In genomic region chr3:119637679-119638525, GRCh38 we compare ENCODE assay signal across 1 cellular context.
TF ChIP-seq lines count a peak whose summit lies in the region.

No MANE protein-coding gene starts in this region.

TF ChIP-seq in K562, 482 proteins besides CTCF, POLR2A, EP300 and RAD21 (continued from another document and continues in another):
- TF ChIP-seq IRF9 (tag; IDR thresholded peaks at IDR 0.05) (0 out of 2 replicates have a peak, but pooled peaks have one; percentile 13), HOMEZ (CRISPR knock-in tag; IDR thresholded peaks at IDR 0.05) (no peak), FOSL1 (tag; conservative IDR thresholded peaks at IDR 0.05) (peak; percentile 96), BRD4 (IDR thresholded peaks at IDR 0.05) (peak; percentile 68; the same call in 1 of the 2 replicates), RHOXF2B (CRISPR knock-in tag; conservative IDR thresholded peaks at IDR 0.05) (no peak), NFE2 (IDR thresholded peaks at IDR 0.05; ENCODE audit: low read depth) (peak; percentile 65), ZNF551 (CRISPR knock-in tag; IDR thresholded peaks at IDR 0.05) (no peak), KAT7 (CRISPR knock-in tag; IDR thresholded peaks at IDR 0.05; ENCODE audit: borderline replicate concordance) (no peak), FOXA3 (CRISPR knock-in tag; conservative IDR thresholded peaks at IDR 0.05 in 1 of 2, IDR thresholded peaks at IDR 0.05 in 1 of 2) (0 out of 4 replicates have a peak, but pooled peaks of 1 of the 2 experiments have one; percentile 6), RNF2 (IDR thresholded peaks at IDR 0.05) (peak; percentile 64; the same call in 1 of the 2 replicates), LEF1 (IDR thresholded peaks at IDR 0.05) (peak; percentile 41; the same call in 1 of the 2 replicates), ZNF639 (CRISPR knock-in tag; conservative IDR thresholded peaks at IDR 0.05 in 1 of 2, IDR thresholded peaks at IDR 0.05 in 1 of 2) (peak in 1 of 2 experiments; percentile 31; a peak in 1 of 4 replicates), TEAD4 (IDR thresholded peaks at IDR 0.05; ENCODE audit: low read length) (peak; percentile 44; the same call in 1 of the 2 replicates), TEAD4 (CRISPR knock-in tag; IDR thresholded peaks at IDR 0.05; ENCODE audit: borderline replicate concordance) (no peak), GATAD2A (IDR thresholded peaks at IDR 0.05) (no peak), ATF2 (CRISPR knock-in tag; IDR thresholded peaks at IDR 0.05) (no peak), ZBTB11 (CRISPR knock-in tag; IDR thresholded peaks at IDR 0.05) (peak in 1 of 3 experiments; percentile 32; a peak in 1 of 6 replicates), KLF6 (CRISPR knock-in tag; IDR thresholded peaks at IDR 0.05; ENCODE audit: borderline replicate concordance) (0 out of 2 replicates have a peak, but pooled peaks have one; percentile 34), PTTG1 (tag; IDR thresholded peaks at IDR 0.05; ENCODE audit: low read depth) (peak; percentile 52; the same call in 1 of the 2 replicates), HMBOX1 (IDR thresholded peaks at IDR 0.05) (peak; percentile 83), TAF7 (tag; IDR thresholded peaks at IDR 0.05) (no peak), NCOR1 (IDR thresholded peaks at IDR 0.05) (peak; percentile 41; the same call in 1 of the 2 replicates), FUS (optimal IDR thresholded peaks at IDR 0.05; ENCODE audit: low read depth, low read length) (no peak), SIN3B (IDR thresholded peaks at IDR 0.05; ENCODE audit: low read depth) (no peak), ERF (CRISPR knock-in tag; IDR thresholded peaks at IDR 0.05) (no peak), SMAD2 (IDR thresholded peaks at IDR 0.05; ENCODE audit: low read depth, low read length) (no peak), CCNT2 (IDR thresholded peaks at IDR 0.05; ENCODE audit: borderline replicate concordance, extremely low read depth, insufficient read length, low read depth, low read length) (peak; percentile 13), E2F3 (CRISPR knock-in tag; IDR thresholded peaks at IDR 0.05) (no peak), CCAR2 (IDR thresholded peaks at IDR 0.05; ENCODE audit: low read depth, low read length) (no peak), FOXP1 (CRISPR knock-in tag; IDR thresholded peaks at IDR 0.05) (no peak), HEY1 (CRISPR knock-in tag; IDR thresholded peaks at IDR 0.05; ENCODE audit: borderline replicate concordance) (no peak), MAFG (tag; conservative IDR thresholded peaks at IDR 0.05) (peak; percentile 33; the same call in 1 of the 2 replicates), TCF3 (CRISPR knock-in tag; IDR thresholded peaks at IDR 0.05) (peak; percentile 39; the same call in 1 of the 2 replicates), PBX2 (CRISPR knock-in tag; IDR thresholded peaks at IDR 0.05; ENCODE audit: low read depth) (no peak), PBX2 (tag; conservative IDR thresholded peaks at IDR 0.05; ENCODE audit: low read depth) (peak; percentile 84), ZNF41 (CRISPR knock-in tag; conservative IDR thresholded peaks at IDR 0.05) (no peak), SIN3A (IDR thresholded peaks at IDR 0.05; ENCODE audit: borderline replicate concordance in 2 of 2, control insufficient read depth in 1 of 2, low read depth in 2 of 2, low read length in 2 of 2) (no peak), REST (CRISPR knock-in tag; IDR thresholded peaks at IDR 0.05; ENCODE audit: low read depth) (no peak), YBX1 (IDR thresholded peaks at IDR 0.05) (no peak), MTA1 (IDR thresholded peaks at IDR 0.05; ENCODE audit: borderline replicate concordance) (no peak), PTRF (tag; IDR thresholded peaks at IDR 0.05) (0 out of 2 replicates have a peak, but pooled peaks have one; percentile 20), GTF2E2 (tag; IDR thresholded peaks at IDR 0.05) (peak; percentile 84), BCLAF1 (IDR thresholded peaks at IDR 0.05; ENCODE audit: borderline replicate concordance in 1 of 2, control insufficient read depth in 1 of 2, low read depth in 2 of 2, low read length in 1 of 2) (no peak), GTF2F1 (IDR thresholded peaks at IDR 0.05; ENCODE audit: low read depth, low read length) (no peak), TBL1XR1 (IDR thresholded peaks at IDR 0.05; ENCODE audit: low read length in 2 of 2) (peak in 1 of 2 experiments; percentile 15; a peak in 1 of 4 replicates)
